ENCODE assay signal across 8 cellular contexts in the genomic region with DNA sequence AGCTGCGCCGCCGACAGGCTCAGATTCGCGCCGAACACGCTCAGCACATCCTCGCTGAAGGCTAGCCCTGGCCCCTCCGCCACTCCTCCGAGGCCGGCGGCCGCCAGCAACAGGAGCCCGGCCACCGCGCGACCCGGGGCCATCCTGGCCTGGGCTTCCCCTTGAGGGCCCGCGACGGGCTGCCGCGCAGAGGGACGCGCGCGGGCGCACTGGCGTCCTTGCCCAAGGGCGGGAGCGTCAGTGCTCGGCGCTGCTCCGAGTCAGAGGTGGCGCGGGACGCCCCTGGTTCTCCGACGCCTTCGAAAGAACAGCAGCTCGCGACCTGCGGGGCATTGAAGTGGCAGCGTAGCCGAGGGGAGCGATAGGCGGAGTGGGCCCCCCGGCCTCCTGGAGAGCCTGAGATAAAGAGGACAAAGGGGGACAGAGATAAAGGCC. TPM values are rescaled to one million over a fixed set of nuclear protein-coding genes. Genes with fewer than 3 reads are reported as not detected.
DNase-seq lines count a peak whose midpoint lies in the region; ATAC-seq, FAIRE-seq and TF ChIP-seq lines count a peak whose summit lies in the region.

No MANE protein-coding gene starts in this region.

- H3K36me3 ChIP-seq in GM06990 (ENCODE audit: control insufficient read depth, insufficient read depth, low read length) (no peaks in the 10 kb centered on the region), bronchial epithelial cell (ENCODE audit: control insufficient read depth, insufficient read depth, low read length) (no peaks in the 10 kb centered on the region), kidney epithelial cell (ENCODE audit: control insufficient read depth, insufficient read depth, low read length) (no peaks in the 10 kb centered on the region)

- H3K27me3 ChIP-seq in GM06990 (replicated peaks; ENCODE audit: control insufficient read depth, insufficient read depth, low read length) (no peaks in the 10 kb centered on the region), bronchial epithelial cell (ENCODE audit: control insufficient read depth, insufficient read depth, low read length) (no peaks in the 10 kb centered on the region), kidney epithelial cell (ENCODE audit: control insufficient read depth, insufficient read depth, low read length) (no peaks in the 10 kb centered on the region)

- DNase-seq in GM06990 (ENCODE audit: extremely low read depth, insufficient read length): peak; percentile 87
- no peak for DNase-seq in bronchial epithelial cell (ENCODE audit: low read depth)
- no peak for DNase-seq in kidney epithelial cell (ENCODE audit: low read depth)
- DNase-seq in stimulated activated CD4-positive, alpha-beta T cell treated with anti-CD3 and anti-CD28 coated beads, Interleukin-1b, Interleukin-23, amount 100 ng/mL, for 48 hours: peak; percentile 76
- DNase-seq in NCI-H2107 (lab: John Stamatoyannopoulos, UW): no peak

- no peak for FAIRE-seq in bronchial epithelial cell (lab: Jason Lieb, UNC)

- ATAC-seq in GM21723 (IDR thresholded peaks at IDR 0.05; ENCODE audit: unreplicated experiment): peak; percentile 50

- TF ChIP-seq CTCF in GM06990 (IDR thresholded peaks at IDR 0.05; ENCODE audit: insufficient read depth, low read length, poor library complexity, severe bottlenecking) (no peak), VCaP (conservative IDR thresholded peaks at IDR 0.05) (no peak), bronchial epithelial cell (IDR thresholded peaks at IDR 0.05; ENCODE audit: insufficient read depth, low read length, severe bottlenecking) (no peak), kidney epithelial cell (IDR thresholded peaks at IDR 0.05; ENCODE audit: insufficient read depth, low read length, poor library complexity, severe bottlenecking) (no peak)

- H3K27ac ChIP-seq in VCaP: peak overlapping the region; percentile 54

- TF ChIP-seq EP300 in Ishikawa (IDR thresholded peaks at IDR 0.05; ENCODE audit: borderline replicate concordance): peak; percentile 22; the same call in 1 of the 2 replicates

- H3K4me3 ChIP-seq in GM06990 (replicated peaks; ENCODE audit: low read depth, low read length) (peak overlapping the region; percentile 64), bronchial epithelial cell (ENCODE audit: low read depth, low read length) (peak overlapping the region; percentile 61), kidney epithelial cell (ENCODE audit: low read depth, low read length) (peak overlapping the region; percentile 55)

- TF ChIP-seq RAD21 in Ishikawa (IDR thresholded peaks at IDR 0.05; ENCODE audit: low read depth): no peak

TF ChIP-seq in Ishikawa, 13 proteins besides CTCF, POLR2A, EP300 and RAD21:
- TF ChIP-seq CREB1 (IDR thresholded peaks at IDR 0.05; ENCODE audit: low read depth): 0 out of 2 replicates have a peak, but pooled peaks have one; percentile 10
- peak; percentile 63; the same call in 1 of the 2 replicates for TF ChIP-seq YY1 (IDR thresholded peaks at IDR 0.05; ENCODE audit: low read depth)
- no peak for TF ChIP-seq EGR1 (IDR thresholded peaks at IDR 0.05)
- TF ChIP-seq, protein P1, sequence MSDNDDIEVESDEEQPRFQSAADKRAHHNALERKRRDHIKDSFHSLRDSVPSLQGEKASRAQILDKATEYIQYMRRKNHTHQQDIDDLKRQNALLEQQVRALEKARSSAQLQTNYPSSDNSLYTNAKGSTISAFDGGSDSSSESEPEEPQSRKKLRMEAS (IDR thresholded peaks at IDR 0.05): peak; percentile 67; the same call in 1 of the 2 replicates
- no peak; the same call in 1 of the 2 replicates for TF ChIP-seq TAF1 (IDR thresholded peaks at IDR 0.05; ENCODE audit: low read depth)
- no peak for TF ChIP-seq ZBTB7A (IDR thresholded peaks at IDR 0.05; ENCODE audit: low read depth)
- TF ChIP-seq TCF12 (IDR thresholded peaks at IDR 0.05; ENCODE audit: low read depth): 0 out of 2 replicates have a peak, but pooled peaks have one; percentile 23

RNA-seq across cellular contexts. Expression of a gene that starts 0.7 kb away (rescaled TPM):
- total RNA-seq in bronchial epithelial cell (4.5 and 7.6 TPM in 2 replicates), kidney epithelial cell (15.8 and 18.8 TPM in 2 replicates)

Comparison
In these comparisons a context has a peak if more than half of its experiments do, and no peak if none do; other contexts are left out.
1. DNase-seq: peak in GM06990 (single experiment) and stimulated activated CD4-positive, alpha-beta T cell treated with anti-CD3 and anti-CD28 coated beads, Interleukin-1b, Interleukin-23, amount 100 ng/mL, for 48 hours (single experiment); none in bronchial epithelial cell (single experiment), kidney epithelial cell (single experiment) and NCI-H2107 (single experiment).
2. Peak in every context shown above with its lines, with median percentiles within 50 percentile points of each other: H3K4me3 ChIP-seq.